ENCODE assay signal across 9 cellular contexts in genomic region chrX:13000311-13000811, GRCh38. TPM values are rescaled to one million over a fixed set of nuclear protein-coding genes. Genes with fewer than 3 reads are reported as not detected.
A peak's percentile ranks its signal among the peaks of the same experiment; 100 is the strongest.
DNase-seq lines count a peak whose midpoint lies in the region; ATAC-seq and TF ChIP-seq lines count a peak whose summit lies in the region.
"Had no signal": no experiment of that assay in that cellular context is flagged by ENCODE, and none has a peak within 500 bp of the region (broad histone marks: within the 10 kb centered on the region; RNA-seq: fewer than 3 reads in every experiment).

No MANE protein-coding gene starts in this region.

- H3K27me3 ChIP-seq in uterus: no peaks in the 10 kb centered on the region

- H3K9me3 ChIP-seq in uterus: no peaks in the 10 kb centered on the region

- TF ChIP-seq CTCF in neural crest cell (conservative IDR thresholded peaks at IDR 0.05) (no peak), uterus (IDR thresholded peaks at IDR 0.05) (no peak)

- H3K4me3 ChIP-seq in uterus: no peak overlapping the region

- POLR2A ChIA-PET in activated CD4-positive, alpha-beta memory T cell treated with anti-CD3 and anti-CD28 coated beads for 36 hours (lab: Charles Lee): interaction anchor here (1.2 to 6.2 kb wide), 6 partner anchors 15 to 92 kb away, joined by 5 to 71 read pairs (median 16); partner anchors contain the start of gene TMSB4X

- intact Hi-C loops in left cardiac atrium (cut with DNase I): no loop called here
- intact Hi-C loops in cardiac septum (cut with DNase I): no loop called here
- intact Hi-C loops in activated CD4-positive, alpha-beta memory T cell treated with anti-CD3 and anti-CD28 coated beads for 36 hours (cut with micrococcal nuclease): loop anchor here (1.0 kb wide), 2 partner anchors 50 to 87 kb away; no protein-coding TSS in a partner anchor
- intact Hi-C loops in uterus (cut with DNase I; ENCODE audit: low total_unique reads): loop anchor here (10.0 kb wide), 1 partner anchor 64 kb away; no protein-coding TSS in a partner anchor

- H3K4me1 Mint-ChIP-seq in activated CD4-positive, alpha-beta memory T cell treated with anti-CD3 and anti-CD28 coated beads for 36 hours (ENCODE audit: low read depth): peaks cover 70% of the 10 kb centered on the region
- H3K4me1 Mint-ChIP-seq in neural crest cell: peaks cover 38% of the 10 kb centered on the region

- H3K27ac Mint-ChIP-seq in activated CD4-positive, alpha-beta memory T cell treated with anti-CD3 and anti-CD28 coated beads for 36 hours: peak overlapping the region; percentile 94
- H3K27ac Mint-ChIP-seq in neural crest cell (ENCODE audit: unreplicated experiment): peak overlapping the region; percentile 23

- no peaks in the 10 kb centered on the region for H3K27me3 Mint-ChIP-seq in activated CD4-positive, alpha-beta memory T cell treated with anti-CD3 and anti-CD28 coated beads for 36 hours
- no peaks in the 10 kb centered on the region for H3K27me3 Mint-ChIP-seq in neural crest cell (ENCODE audit: low read depth)

- CTCF ChIA-PET in activated CD4-positive, alpha-beta memory T cell treated with anti-CD3 and anti-CD28 coated beads for 36 hours (lab: Charles Lee): interaction anchor here (1.0 to 4.5 kb wide), 6 partner anchors 13 to 92 kb away, joined by 3 to 22 read pairs (median 9); no protein-coding TSS in a partner anchor

- TF ChIP-seq POLR2A in uterus (IDR thresholded peaks at IDR 0.05): no peak

- H3K4me1 ChIP-seq in uterus: no peaks in the 10 kb centered on the region

- H3K36me3 ChIP-seq in uterus: no peaks in the 10 kb centered on the region

- peak overlapping the region in 1 of 2 donors; percentile 23 for H3K27ac ChIP-seq in uterus

- peak; percentile 33 for DNase-seq in left cardiac atrium
- DNase-seq in cardiac septum (ENCODE audit: low spot score): no peak
- DNase-seq in activated CD4-positive, alpha-beta memory T cell treated with anti-CD3 and anti-CD28 coated beads for 36 hours: peak; percentile 59
- no peak for DNase-seq in neural crest cell (ENCODE audit: low read depth, low spot score)
- DNase-seq in uterus: no peak
- DNase-seq in AG08396 (ENCODE audit: low spot score): no peak
- DNase-seq in NCI-H146 treated with DMSO at 0.1 percent for 48 hours (lab: John Stamatoyannopoulos, UW; ENCODE audit: unreplicated experiment): no peak

- H3K4me3 Mint-ChIP-seq in activated CD4-positive, alpha-beta memory T cell treated with anti-CD3 and anti-CD28 coated beads for 36 hours: peak overlapping the region; percentile 60
- H3K4me3 Mint-ChIP-seq in neural crest cell: no peak overlapping the region

- no peaks in the 10 kb centered on the region for H3K36me3 Mint-ChIP-seq in activated CD4-positive, alpha-beta memory T cell treated with anti-CD3 and anti-CD28 coated beads for 36 hours
- H3K36me3 Mint-ChIP-seq in neural crest cell (ENCODE audit: low read depth): no peaks in the 10 kb centered on the region

- peak; percentile 49 to 63 for ATAC-seq in left cardiac atrium
- ATAC-seq in HG03342 (IDR thresholded peaks at IDR 0.05; ENCODE audit: unreplicated experiment): peak; percentile 51

- H3K9me3 Mint-ChIP-seq in activated CD4-positive, alpha-beta memory T cell treated with anti-CD3 and anti-CD28 coated beads for 36 hours: no peaks in the 10 kb centered on the region
- H3K9me3 Mint-ChIP-seq in neural crest cell: peaks cover 2% of the 10 kb centered on the region

RNA-seq across cellular contexts. Expression of gene TMSB4X, which starts 25.5 kb away (rescaled TPM):
- 1,000 to 10,000 TPM; 1,546 to 1,715 TPM for total RNA-seq in left cardiac atrium
- total RNA-seq in cardiac septum: 921 TPM
- total RNA-seq in activated CD4-positive, alpha-beta memory T cell treated with anti-CD3 and anti-CD28 coated beads for 36 hours: 1,000 to 10,000 TPM; 6,087 to 6,256 TPM
- total RNA-seq in neural crest cell: 2,548 and 2,664 TPM in 2 replicates
- 1,000 to 10,000 TPM; 2,867 to 6,849 (median 3,091) TPM for total RNA-seq in uterus

RNA-seq across cellular contexts. Expression of gene FAM9C, which starts 44.1 kb away (rescaled TPM):
- not detected for total RNA-seq in left cardiac atrium
- not detected for total RNA-seq in cardiac septum
- total RNA-seq in activated CD4-positive, alpha-beta memory T cell treated with anti-CD3 and anti-CD28 coated beads for 36 hours: under 1 TPM in 1 of 2 experiments, not detected in 1; 0.05 TPM
- 0.07 and 0.25 TPM in 2 replicates for total RNA-seq in neural crest cell
- under 1 TPM in 1 of 4 donors, not detected in 3; 0.07 TPM for total RNA-seq in uterus
- total RNA-seq: kidney epithelial cell had no signal

Comparison
In these comparisons a context has a peak if more than half of its experiments do, and no peak if none do; other contexts are left out.
1. DNase-seq: peak in left cardiac atrium (single experiment) and activated CD4-positive, alpha-beta memory T cell treated with anti-CD3 and anti-CD28 coated beads for 36 hours (single experiment); none in cardiac septum (single experiment), neural crest cell (single experiment), uterus (0 of 2), AG08396 (single experiment) and NCI-H146 treated with DMSO at 0.1 percent for 48 hours (single experiment).
2. intact Hi-C loops: an anchor here in activated CD4-positive, alpha-beta memory T cell treated with anti-CD3 and anti-CD28 coated beads for 36 hours (1.0 kb wide) and uterus (10.0 kb wide); none called in left cardiac atrium and cardiac septum.